14 cellular contexts compared by ENCODE assay signal in the genomic region with DNA sequence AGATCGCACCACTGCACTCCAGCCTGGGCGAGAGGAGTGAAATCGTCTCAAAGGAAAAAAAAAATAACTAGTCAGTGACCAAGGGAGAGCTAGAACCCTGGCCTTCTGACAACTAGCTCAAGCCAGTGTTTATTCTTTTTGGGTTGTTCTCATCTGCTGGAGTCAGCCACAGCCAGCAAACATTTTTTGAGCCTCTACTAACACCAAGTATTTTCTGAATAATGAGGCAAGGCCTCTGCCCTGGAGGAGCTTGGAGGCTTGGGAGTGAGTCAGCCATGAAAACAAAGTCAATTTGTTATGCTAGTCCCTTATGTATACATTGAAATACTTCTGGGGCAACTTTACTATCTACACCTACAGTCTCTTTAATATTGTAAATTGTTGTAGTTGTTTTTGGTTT. TPM values are rescaled to one million over a fixed set of nuclear protein-coding genes. Genes with fewer than 3 reads are reported as not detected.
DNase-seq lines count a peak whose midpoint lies in the region; ATAC-seq and TF ChIP-seq lines count a peak whose summit lies in the region.
"Had no signal": no experiment of that assay in that cellular context is flagged by ENCODE, and none has a peak within 500 bp of the region (broad histone marks: within the 10 kb centered on the region; RNA-seq: fewer than 3 reads in every experiment).

No MANE protein-coding gene starts in this region.

- H2AFZ ChIP-seq in mesenchymal stem cell (ENCODE audit: low read depth, low read length) = no peak overlapping the region

- H3K18ac ChIP-seq in mesenchymal stem cell (ENCODE audit: low read depth in 1 of 2, low read length in 2 of 2) = peak overlapping the region in 1 of 2 experiments; percentile 48

- intact Hi-C loops in Right ventricle myocardium inferior (cut with DNase I) (loop anchor here (10.0 kb wide), 1 partner anchor 376 kb away; a partner anchor contains a TSS), sciatic nerve (cut with DNase I) (loop anchor here (10.0 kb wide), 1 partner anchor 46 kb away; a partner anchor contains a TSS)

- H2BK12ac ChIP-seq in mesenchymal stem cell (ENCODE audit: low read length in 2 of 2) = peak overlapping the region; percentile 23 to 31

- H3K27me3 ChIP-seq in MG63 (no peaks in the 10 kb centered on the region), mesenchymal stem cell (ENCODE audit: control insufficient read depth in 1 of 2, insufficient read depth in 1 of 2, low read length in 2 of 2) (no peaks in the 10 kb centered on the region)
- H3K27me3 ChIP-seq: BLaER1 treated with 17β-estradiol and CSF1 and Interleukin-3, amounts not matched to agents 10 nM and 100 nM; pancreas had no signal

- H3K36me3 ChIP-seq in MG63 = no peaks in the 10 kb centered on the region
- H3K36me3 ChIP-seq in mesenchymal stem cell (ENCODE audit: control insufficient read depth in 1 of 2, insufficient read depth in 2 of 2, low read depth in 1 of 2, low read length in 2 of 2) = peaks cover 0 to 5% of the 10 kb centered on the region in 2 experiments
- H3K36me3 ChIP-seq: pancreas had no signal

- H3K4me2 ChIP-seq in mesenchymal stem cell (ENCODE audit: low read length, poor library complexity, severe bottlenecking) = no peak overlapping the region
- H3K4me2 ChIP-seq: BLaER1 treated with 17β-estradiol and CSF1 and Interleukin-3, amounts not matched to agents 10 nM and 100 nM had no signal

- H2AK5ac ChIP-seq in mesenchymal stem cell (ENCODE audit: low read length, severe bottlenecking) = no peak overlapping the region

- H2BK120ac ChIP-seq in mesenchymal stem cell (ENCODE audit: low read depth, low read length) = no peak overlapping the region

- DNase-seq in AG09309 (ENCODE audit: low read depth) (peak; percentile 29), MG63 (peak; percentile 92), chondrocyte (ENCODE audit: low spot score) (no peak), mesenchymal stem cell (peak; percentile 73), Right ventricle myocardium inferior (ENCODE audit: missing footprints) (no peak), DMS53 (lab: John Stamatoyannopoulos, UW) (no peak), sciatic nerve (ENCODE audit: low spot score) (no peak)
- DNase-seq: activated CD4-positive, CD25-positive, alpha-beta regulatory T cell; KG1; NCI-H1930; pancreas had no signal

- peak overlapping the region; percentile 79 for H3K27ac Mint-ChIP-seq in chondrocyte (ENCODE audit: unreplicated experiment)

- H3K4me3 ChIP-seq in AG09309 (ENCODE audit: control insufficient read depth, low read depth, low read length) (no peak overlapping the region), MG63 (no peak overlapping the region), mesenchymal stem cell (ENCODE audit: insufficient read depth in 1 of 2, low read depth in 1 of 2, low read length in 2 of 2) (no peak overlapping the region)
- H3K4me3 ChIP-seq: BLaER1 treated with 17β-estradiol and CSF1 and Interleukin-3, amounts not matched to agents 10 nM and 100 nM; pancreas had no signal

- H3K9ac ChIP-seq in mesenchymal stem cell (ENCODE audit: low read length) = peak overlapping the region; percentile 27
- H3K9ac ChIP-seq: BLaER1 treated with 17β-estradiol and CSF1 and Interleukin-3, amounts not matched to agents 10 nM and 100 nM had no signal

- H3K9me3 ChIP-seq in MG63 = no peaks in the 10 kb centered on the region
- H3K9me3 ChIP-seq in mesenchymal stem cell (ENCODE audit: control insufficient read depth, low read length) = no peaks in the 10 kb centered on the region
- H3K9me3 ChIP-seq: BLaER1 treated with 17β-estradiol and CSF1 and Interleukin-3, amounts not matched to agents 10 nM and 100 nM; pancreas had no signal

- no peak overlapping the region for H4K8ac ChIP-seq in mesenchymal stem cell (ENCODE audit: low read length)

- no peak overlapping the region for H3K4me3 Mint-ChIP-seq in chondrocyte (ENCODE audit: unreplicated experiment)
- H3K4me3 Mint-ChIP-seq: memory B cell had no signal

- H3K9me3 Mint-ChIP-seq in chondrocyte (ENCODE audit: low read depth) = no peaks in the 10 kb centered on the region
- H3K9me3 Mint-ChIP-seq: memory B cell had no signal

- no peak overlapping the region for H3K14ac ChIP-seq in mesenchymal stem cell (ENCODE audit: low read length in 2 of 2)

- no peak overlapping the region for H4K91ac ChIP-seq in mesenchymal stem cell (ENCODE audit: low read length)

- no peaks in the 10 kb centered on the region for H3K27me3 Mint-ChIP-seq in chondrocyte (ENCODE audit: low read depth)
- H3K27me3 Mint-ChIP-seq: memory B cell had no signal

- ATAC-seq in Right ventricle myocardium inferior (no peak), GM19351 (IDR thresholded peaks at IDR 0.05; ENCODE audit: unreplicated experiment) (no peak), sciatic nerve (no peak)

- peak overlapping the region; percentile 91 for H3K27ac ChIP-seq in mesenchymal stem cell (ENCODE audit: low read length, poor library complexity, severe bottlenecking)
- H3K27ac ChIP-seq: BLaER1 treated with 17β-estradiol and CSF1 and Interleukin-3, amounts not matched to agents 10 nM and 100 nM; pancreas had no signal

- TF ChIP-seq CTCF in AG09309 (IDR thresholded peaks at IDR 0.05; ENCODE audit: control insufficient read depth, insufficient read depth, low read depth, low read length, missing control alignments) = no peak
- TF ChIP-seq CTCF in chondrocyte (IDR thresholded peaks at IDR 0.05) = no peak

- no peak overlapping the region for H2BK5ac ChIP-seq in mesenchymal stem cell (ENCODE audit: low read depth, low read length, poor library complexity, severe bottlenecking)

- no peak overlapping the region for H3K23ac ChIP-seq in mesenchymal stem cell (ENCODE audit: low read length in 2 of 2)

- WGBS in mesenchymal stem cell = 59% methylated on average over 3 of the region's 3 CpGs

- H2BK15ac ChIP-seq in mesenchymal stem cell (ENCODE audit: low read depth, poor library complexity, severe bottlenecking) = no peak overlapping the region

- H3K4me1 ChIP-seq in mesenchymal stem cell (ENCODE audit: control insufficient read depth, insufficient read depth, low read depth, low read length) = peaks cover 5% of the 10 kb centered on the region
- H3K4me1 ChIP-seq: pancreas had no signal

- H3K79me1 ChIP-seq in mesenchymal stem cell (replicated peaks; ENCODE audit: low read length, poor library complexity, severe bottlenecking) = no peaks in the 10 kb centered on the region

- H3K4ac ChIP-seq in mesenchymal stem cell (ENCODE audit: low read depth in 1 of 2, low read length in 2 of 2) = no peak overlapping the region

- H3K4me1 Mint-ChIP-seq in chondrocyte (ENCODE audit: low read depth) = peaks cover 24% of the 10 kb centered on the region

- H3K36me3 Mint-ChIP-seq in chondrocyte (ENCODE audit: low read depth) = peaks cover 2% of the 10 kb centered on the region

RNA-seq across cellular contexts. Expression of a gene that starts 46.5 kb away (rescaled TPM):
- total RNA-seq in MG63 (2014; rRNA removed; shearing (Covaris generic); ENCODE audit: low replicate concordance) = 51.8 and 86.1 TPM in 2 replicates
- 21.8 to 34.7 TPM (median 22.2 TPM) in 3 replicates for total RNA-seq in chondrocyte
- polyA plus RNA-seq in mesenchymal stem cell (2013, experiment 1 of 2) = 61.4 TPM
- 61.7 TPM for polyA plus RNA-seq in mesenchymal stem cell (2013, experiment 2 of 2)
- 9.6 TPM for total RNA-seq in Right ventricle myocardium inferior
- 28.0 TPM for total RNA-seq in sciatic nerve

Comparison
In these comparisons a context has a peak if more than half of its experiments do, and no peak if none do; other contexts are left out.
1. DNase-seq: peak in AG09309 (single experiment), MG63 (single experiment) and mesenchymal stem cell (single experiment); none in chondrocyte (single experiment), Right ventricle myocardium inferior (single experiment), DMS53 (single experiment) and sciatic nerve (single experiment).